Comparison of ENCODE assay signal across 25 cellular contexts in the genomic region with DNA sequence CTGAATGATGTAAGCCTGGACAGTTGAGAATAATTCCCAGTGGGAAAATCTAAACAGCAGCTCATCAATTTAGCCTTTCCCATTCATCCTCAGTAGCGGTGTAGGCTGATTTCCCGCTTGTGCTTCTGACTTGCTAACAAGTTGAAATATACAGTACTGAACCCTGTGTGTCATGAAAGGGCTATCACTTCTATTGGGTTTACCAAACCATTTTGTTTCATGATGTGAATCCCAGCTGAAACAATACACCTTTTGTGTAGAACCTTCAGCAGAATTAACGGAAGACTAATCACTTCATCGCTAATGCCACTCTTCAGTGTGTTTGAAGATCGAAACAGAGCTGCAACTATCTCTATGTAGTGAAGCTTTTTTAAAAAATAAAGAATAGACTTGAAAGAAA.
A peak's percentile ranks its signal among the peaks of the same experiment; 100 is the strongest.
DNase-seq lines count a peak whose midpoint lies in the region; ATAC-seq and TF ChIP-seq lines count a peak whose summit lies in the region.
"Had no signal": no experiment of that assay in that cellular context is flagged by ENCODE, and none has a peak within 500 bp of the region (broad histone marks: within the 10 kb centered on the region; RNA-seq: fewer than 3 reads in every experiment).

No MANE protein-coding gene starts in this region.

- no peaks in the 10 kb centered on the region for H3K4me1 ChIP-seq in endodermal cell (ENCODE audit: control insufficient read depth, insufficient read depth, low read length)
- H3K4me1 ChIP-seq: ascending aorta, right lobe of liver, tibial artery had no signal

- WGBS in endodermal cell (ENCODE audit: insufficient coverage in 1 of 2, insufficient read length in 1 of 2), 2 experiments, result 83 to 92% methylated on average over 2 to 4 of the region's 5 CpGs

- no peak for ATAC-seq in HG03196 (IDR thresholded peaks at IDR 0.05; ENCODE audit: unreplicated experiment)
- ATAC-seq in activated CD8-positive, alpha-beta memory T cell treated with anti-CD3 and anti-CD28 coated beads, Interleukin-2, amount 10 ng/mL, durations not matched to agents 7 days and 5 days, result no peak
- ATAC-seq: natural killer cell treated with Interleukin-12 subunit alpha and Interleukin-12 subunit beta and Interleukin-15 and Interleukin-18, amount 100 ng/mL, for 72 hours; right lobe of liver; stimulated activated naive CD8-positive, alpha-beta T cell treated with anti-CD3 and anti-CD28 coated beads, Interleukin-15, amount 100 ng/mL, for 72 hours had no signal

- H3K4me3 ChIP-seq in endodermal cell (ENCODE audit: low read length) (no peak overlapping the region), H7 (ENCODE audit: insufficient read depth, low read depth, low read length) (no peak overlapping the region)
- H3K4me3 ChIP-seq: ascending aorta, GM23248, right lobe of liver, tibial artery had no signal

- H3K27me3 ChIP-seq in endodermal cell (ENCODE audit: control insufficient read depth, insufficient read depth, low read length, poor library complexity, severe bottlenecking) (no peaks in the 10 kb centered on the region), H7 (ENCODE audit: control insufficient read depth, insufficient read depth, low read length) (no peaks in the 10 kb centered on the region)
- H3K27me3 ChIP-seq: ascending aorta, right lobe of liver, tibial artery had no signal

- H3K9ac ChIP-seq in endodermal cell (ENCODE audit: extremely low read depth, low read length, poor library complexity, severe bottlenecking), result no peak overlapping the region
- H3K9ac ChIP-seq: GM23248 had no signal

- peaks cover 9% of the 10 kb centered on the region for H3K36me3 ChIP-seq in endodermal cell (ENCODE audit: control insufficient read depth, insufficient read depth, low read length)
- H3K36me3 ChIP-seq in H7 (replicated peaks; ENCODE audit: control insufficient read depth, insufficient read depth, low read length), result no peaks in the 10 kb centered on the region

- CTCF ChIA-PET in activated CD8-positive, alpha-beta memory T cell treated with anti-CD3 and anti-CD28 coated beads, Interleukin-2, amount 10 ng/mL, durations not matched to agents 7 days and 5 days (lab: Charles Lee), result interaction anchor here (0.6 to 1.1 kb wide), 2 partner anchors 13 to 16 kb away, joined by 3 to 4 read pairs; no protein-coding TSS in a partner anchor

- peaks cover 8% of the 10 kb centered on the region for H3K4me1 Mint-ChIP-seq in endodermal cell
- no peaks in the 10 kb centered on the region for H3K4me1 Mint-ChIP-seq in activated CD8-positive, alpha-beta memory T cell treated with anti-CD3 and anti-CD28 coated beads, Interleukin-2, amount 10 ng/mL, durations not matched to agents 7 days and 5 days
- H3K4me1 Mint-ChIP-seq: B cell; CD8-positive, alpha-beta memory T cell had no signal

- H3K27me3 Mint-ChIP-seq in endodermal cell (ENCODE audit: insufficient read depth), result no peaks in the 10 kb centered on the region
- H3K27me3 Mint-ChIP-seq in activated CD8-positive, alpha-beta memory T cell treated with anti-CD3 and anti-CD28 coated beads, Interleukin-2, amount 10 ng/mL, durations not matched to agents 7 days and 5 days, result no peaks in the 10 kb centered on the region
- H3K27me3 Mint-ChIP-seq: activated CD4-positive, alpha-beta memory T cell treated with anti-CD3 and anti-CD28 coated beads for 36 hours; activated naive CD8-positive, alpha-beta T cell treated with anti-CD3 and anti-CD28 coated beads for 36 hours; B cell; CD8-positive, alpha-beta memory T cell; dendritic cell treated with granulocyte-macrophage colony-stimulating factor and Interleukin-4, amounts not matched to agents 40 ng/mL and 50 ng/mL, for 4 days; natural killer cell treated with Interleukin-12 subunit alpha and Interleukin-12 subunit beta and Interleukin-15 and Interleukin-18, amount 100 ng/mL, for 72 hours; stimulated activated naive CD8-positive, alpha-beta T cell treated with anti-CD3 and anti-CD28 coated beads, Interleukin-15, amount 100 ng/mL, for 72 hours had no signal

- no peak for TF ChIP-seq CTCF in endodermal cell (conservative IDR thresholded peaks at IDR 0.05)

- no peaks in the 10 kb centered on the region for H3K9me3 Mint-ChIP-seq in endodermal cell
- H3K9me3 Mint-ChIP-seq in activated CD8-positive, alpha-beta memory T cell treated with anti-CD3 and anti-CD28 coated beads, Interleukin-2, amount 10 ng/mL, durations not matched to agents 7 days and 5 days (ENCODE audit: low read depth), result no peaks in the 10 kb centered on the region
- H3K9me3 Mint-ChIP-seq: activated CD4-positive, alpha-beta memory T cell treated with anti-CD3 and anti-CD28 coated beads for 36 hours; activated naive CD8-positive, alpha-beta T cell treated with anti-CD3 and anti-CD28 coated beads for 36 hours; CD8-positive, alpha-beta memory T cell; dendritic cell treated with granulocyte-macrophage colony-stimulating factor and Interleukin-4, amounts not matched to agents 40 ng/mL and 50 ng/mL, for 4 days; natural killer cell treated with Interleukin-12 subunit alpha and Interleukin-12 subunit beta and Interleukin-15 and Interleukin-18, amount 100 ng/mL, for 72 hours; stimulated activated naive CD8-positive, alpha-beta T cell treated with anti-CD3 and anti-CD28 coated beads, Interleukin-15, amount 100 ng/mL, for 72 hours had no signal

- H3K27ac Mint-ChIP-seq in endodermal cell, result no peak overlapping the region
- no peak overlapping the region for H3K27ac Mint-ChIP-seq in activated CD8-positive, alpha-beta memory T cell treated with anti-CD3 and anti-CD28 coated beads, Interleukin-2, amount 10 ng/mL, durations not matched to agents 7 days and 5 days
- H3K27ac Mint-ChIP-seq: activated CD4-positive, alpha-beta memory T cell treated with anti-CD3 and anti-CD28 coated beads for 36 hours; activated naive CD8-positive, alpha-beta T cell treated with anti-CD3 and anti-CD28 coated beads for 36 hours; B cell; CD8-positive, alpha-beta memory T cell; dendritic cell treated with granulocyte-macrophage colony-stimulating factor and Interleukin-4, amounts not matched to agents 40 ng/mL and 50 ng/mL, for 4 days; natural killer cell treated with Interleukin-12 subunit alpha and Interleukin-12 subunit beta and Interleukin-15 and Interleukin-18, amount 100 ng/mL, for 72 hours; stimulated activated naive CD8-positive, alpha-beta T cell treated with anti-CD3 and anti-CD28 coated beads, Interleukin-15, amount 100 ng/mL, for 72 hours had no signal

- peak overlapping the region; percentile 99 for H3K27ac ChIP-seq in endodermal cell (ENCODE audit: low read depth, low read length)
- H3K27ac ChIP-seq: ascending aorta, GM23248, right lobe of liver, tibial artery had no signal

- H3K4me3 Mint-ChIP-seq in endodermal cell, result no peak overlapping the region
- no peak overlapping the region for H3K4me3 Mint-ChIP-seq in activated CD8-positive, alpha-beta memory T cell treated with anti-CD3 and anti-CD28 coated beads, Interleukin-2, amount 10 ng/mL, durations not matched to agents 7 days and 5 days
- H3K4me3 Mint-ChIP-seq: activated CD4-positive, alpha-beta memory T cell treated with anti-CD3 and anti-CD28 coated beads for 36 hours; activated naive CD8-positive, alpha-beta T cell treated with anti-CD3 and anti-CD28 coated beads for 36 hours; B cell; CD8-positive, alpha-beta memory T cell; dendritic cell treated with granulocyte-macrophage colony-stimulating factor and Interleukin-4, amounts not matched to agents 40 ng/mL and 50 ng/mL, for 4 days; natural killer cell treated with Interleukin-12 subunit alpha and Interleukin-12 subunit beta and Interleukin-15 and Interleukin-18, amount 100 ng/mL, for 72 hours; stimulated activated naive CD8-positive, alpha-beta T cell treated with anti-CD3 and anti-CD28 coated beads, Interleukin-15, amount 100 ng/mL, for 72 hours had no signal

- DNase-seq in COLO668 (lab: John Stamatoyannopoulos, UW; ENCODE audit: unreplicated experiment) (peak; percentile 14), NCI-H1930 (lab: John Stamatoyannopoulos, UW) (peak; percentile 90 to 97), NCI-H748 (lab: John Stamatoyannopoulos, UW; ENCODE audit: unreplicated experiment) (peak; percentile 92), endodermal cell (no peak), H7 (no peak), NCI-H524 treated with DMSO at 0.1 percent for 48 hours (lab: John Stamatoyannopoulos, UW) (no peak)
- no peak for DNase-seq in activated CD8-positive, alpha-beta memory T cell treated with anti-CD3 and anti-CD28 coated beads, Interleukin-2, amount 10 ng/mL, durations not matched to agents 7 days and 5 days
- DNase-seq: activated CD4-positive, alpha-beta memory T cell treated with anti-CD3 and anti-CD28 coated beads for 36 hours; activated effector memory CD4-positive, alpha-beta T cell treated with Interleukin-2 at 50 U/mL for 16 hours; activated naive CD8-positive, alpha-beta T cell treated with anti-CD3 and anti-CD28 coated beads for 36 hours; CD8-positive, alpha-beta memory T cell; central memory CD4-positive, alpha-beta T cell; DMS79; GF-D8; GM23248; NCI-H524; posterior cingulate gyrus; right lobe of liver; stimulated activated naive CD8-positive, alpha-beta T cell treated with anti-CD3 and anti-CD28 coated beads, Interleukin-15, amount 100 ng/mL, for 72 hours; tibial artery had no signal

- H3K9me3 ChIP-seq in endodermal cell (ENCODE audit: control insufficient read depth, low read length), result no peaks in the 10 kb centered on the region
- H3K9me3 ChIP-seq: ascending aorta, right lobe of liver, tibial artery had no signal

- H3K36me3 Mint-ChIP-seq in endodermal cell (ENCODE audit: low read depth), result peaks cover 8% of the 10 kb centered on the region
- H3K36me3 Mint-ChIP-seq in activated CD8-positive, alpha-beta memory T cell treated with anti-CD3 and anti-CD28 coated beads, Interleukin-2, amount 10 ng/mL, durations not matched to agents 7 days and 5 days, result no peaks in the 10 kb centered on the region

Comparison
In these comparisons a context has a peak if more than half of its experiments do, and no peak if none do; other contexts are left out.
1. DNase-seq: peak in COLO668 (single experiment), NCI-H1930 (2 of 2) and NCI-H748 (single experiment); none in endodermal cell (single experiment), H7 (single experiment), activated CD8-positive, alpha-beta memory T cell treated with anti-CD3 and anti-CD28 coated beads, Interleukin-2, amount 10 ng/mL, durations not matched to agents 7 days and 5 days (single experiment) and NCI-H524 treated with DMSO at 0.1 percent for 48 hours (single experiment).